Comparison of ENCODE assay signal across 10 cellular contexts in the genomic region with DNA sequence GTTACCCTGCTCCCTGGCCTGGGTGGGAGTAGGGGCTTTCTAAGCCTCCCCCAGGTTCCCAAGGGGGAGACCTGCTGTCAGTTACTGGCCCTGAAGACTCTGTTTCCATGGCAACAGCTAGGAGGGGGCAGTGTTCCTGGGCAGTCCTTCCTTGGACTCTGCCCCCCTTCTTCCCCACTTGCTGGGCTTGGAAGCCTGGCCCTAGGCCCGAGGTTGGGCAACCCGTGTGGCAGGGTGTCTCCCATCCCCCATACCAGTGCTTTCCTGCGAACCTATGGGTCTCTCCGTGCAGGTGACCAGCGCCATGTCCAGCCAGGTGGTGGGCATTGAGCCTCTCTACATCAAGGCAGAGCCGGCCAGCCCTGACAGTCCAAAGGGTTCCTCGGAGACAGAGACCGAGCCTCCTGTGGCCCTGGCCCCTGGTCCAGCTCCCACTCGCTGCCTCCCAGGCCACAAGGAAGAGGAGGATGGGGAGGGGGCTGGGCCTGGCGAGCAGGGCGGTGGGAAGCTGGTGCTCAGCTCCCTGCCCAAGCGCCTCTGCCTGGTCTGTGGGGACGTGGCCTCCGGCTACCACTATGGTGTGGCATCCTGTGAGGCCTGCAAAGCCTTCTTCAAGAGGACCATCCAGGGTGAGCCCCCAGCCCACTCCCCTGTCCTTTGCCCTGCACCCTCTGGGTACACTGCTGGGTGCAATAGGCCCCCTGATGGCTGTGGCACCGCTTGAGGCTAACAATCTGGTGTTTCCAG. TPM values are rescaled to one million over a fixed set of nuclear protein-coding genes. Genes with fewer than 3 reads are reported as not detected.
DNase-seq lines count a peak whose midpoint lies in the region; ATAC-seq and TF ChIP-seq lines count a peak whose summit lies in the region.
"Had no signal": no experiment of that assay in that cellular context is flagged by ENCODE, and none has a peak within 500 bp of the region (broad histone marks: within the 10 kb centered on the region; RNA-seq: fewer than 3 reads in every experiment).

No MANE protein-coding gene starts in this region.

- TF ChIP-seq CTCF in AG10803 (conservative IDR thresholded peaks at IDR 0.05; ENCODE audit: low read length), result no peak

- peaks cover 8% of the 10 kb centered on the region; the same call in 1 of the 2 replicates for H4K20me1 ChIP-seq in Karpas-422 (ENCODE audit: insufficient read depth, low read depth, low read length)

- H3K27ac Mint-ChIP-seq in naive B cell, result peak overlapping the region in 3 of 6 donors; percentile 21 to 89 (median 35)

- peak overlapping the region; percentile 47 to 100 (median 98) for H3K4me3 Mint-ChIP-seq in naive B cell

- H3K9me2 ChIP-seq in Karpas-422 (replicated peaks; ENCODE audit: insufficient read depth, low read length), result no peaks in the 10 kb centered on the region

- no peaks in the 10 kb centered on the region for H3K9me3 Mint-ChIP-seq in naive B cell

- H3K36me3 Mint-ChIP-seq in naive B cell, result no peaks in the 10 kb centered on the region

- H3K9ac ChIP-seq in Karpas-422 (ENCODE audit: low read length), result peak overlapping the region; percentile 85

- peaks cover 30% of the 10 kb centered on the region for H3K4me1 ChIP-seq in Karpas-422 (ENCODE audit: low read length)
- peaks cover 8% of the 10 kb centered on the region for H3K4me1 ChIP-seq in ectodermal cell (ENCODE audit: control insufficient read depth, insufficient read depth, low read length)

- peak; percentile 12 for DNase-seq in AG10803 (ENCODE audit: low read depth)
- no peak for DNase-seq in Karpas-422
- no peak for DNase-seq in naive B cell
- DNase-seq in HK-2 (ENCODE audit: unreplicated experiment), result no peak
- no peak for DNase-seq in cerebellar nuclear complex (lab: John Stamatoyannopoulos, UW)
- DNase-seq in occipital lobe (lab: John Stamatoyannopoulos, UW), result no peak
- DNase-seq: amniotic stem cell had no signal

- H3K79me2 ChIP-seq in Karpas-422 (ENCODE audit: low read length), result peaks cover 35% of the 10 kb centered on the region

- H3K4me3 ChIP-seq in AG10803 (ENCODE audit: low read length) (peak overlapping the region; percentile 75), Karpas-422 (ENCODE audit: low read length) (peak overlapping the region; percentile 77), ectodermal cell (ENCODE audit: insufficient read depth, low read depth, low read length) (peak overlapping the region; percentile 66)

- peak overlapping the region; percentile 45 for H3K27ac ChIP-seq in Karpas-422 (ENCODE audit: low read length)
- H3K27ac ChIP-seq in ectodermal cell (ENCODE audit: insufficient read depth, low read depth, low read length, poor library complexity, severe bottlenecking), result no peak overlapping the region

- no peak overlapping the region for H2AFZ ChIP-seq in Karpas-422 (ENCODE audit: low read length)

- no peaks in the 10 kb centered on the region for H3K9me3 ChIP-seq in Karpas-422 (ENCODE audit: low read length)
- no peaks in the 10 kb centered on the region for H3K9me3 ChIP-seq in ectodermal cell (ENCODE audit: control insufficient read depth, low read length)

- H3K27me3 Mint-ChIP-seq in naive B cell, result peaks cover 0 to 10% (median 5%) of the 10 kb centered on the region in 3 donors

- peak overlapping the region; percentile 82 for H3K4me2 ChIP-seq in Karpas-422 (ENCODE audit: low read depth, low read length, poor library complexity, severe bottlenecking)

- H3K4me1 Mint-ChIP-seq in naive B cell, result peaks cover 10 to 34% (median 30%) of the 10 kb centered on the region in 3 donors

- WGBS in ectodermal cell, 2 experiments, result 86 to 88% methylated on average over 15 of the region's 15 CpGs

- ATAC-seq in naive B cell (ENCODE audit: low read depth in 2 of 2) (no peak), GM18867 (IDR thresholded peaks at IDR 0.05; ENCODE audit: unreplicated experiment) (no peak)

- peaks cover 7% of the 10 kb centered on the region; the same call in 1 of the 2 replicates for H3K36me3 ChIP-seq in Karpas-422 (ENCODE audit: insufficient read depth, low read length)
- H3K36me3 ChIP-seq in ectodermal cell (ENCODE audit: control insufficient read depth, insufficient read depth, low read length), result no peaks in the 10 kb centered on the region

- H3K27me3 ChIP-seq in Karpas-422 (ENCODE audit: low read length) (no peaks in the 10 kb centered on the region), ectodermal cell (ENCODE audit: control insufficient read depth, insufficient read depth, low read length, poor library complexity, severe bottlenecking) (peaks cover 15% of the 10 kb centered on the region)

RNA-seq across cellular contexts. Expression of gene ESRRA, which starts 1.7 kb away (rescaled TPM):
- total RNA-seq in Karpas-422 (2014; rRNA removed; shearing (Covaris generic); ENCODE audit: low replicate concordance), result 16.0 and 33.9 TPM in 2 replicates
- 19.6 TPM for polyA plus RNA-seq in ectodermal cell (2013, experiment 1 of 4)
- 17.8 TPM for polyA plus RNA-seq in ectodermal cell (2013, experiment 2 of 4)
- polyA plus RNA-seq in ectodermal cell (2013, experiment 3 of 4), result 11.3 TPM
- 12.8 TPM for polyA plus RNA-seq in ectodermal cell (2013, experiment 4 of 4)
- 1 to 10 TPM; 3.4 to 8.5 (median 6.5) TPM for polyA plus RNA-seq in naive B cell (ENCODE audit: low read depth in 6 of 6)
- total RNA-seq in occipital lobe, result 14.2 TPM

RNA-seq across cellular contexts. Expression of gene CATSPERZ, which starts 6.9 kb away (rescaled TPM):
- not detected in 2 replicates for total RNA-seq in Karpas-422 (2014; rRNA removed; shearing (Covaris generic); ENCODE audit: low replicate concordance)
- not detected for polyA plus RNA-seq in ectodermal cell (2013, experiment 1 of 4)
- not detected for polyA plus RNA-seq in ectodermal cell (2013, experiment 2 of 4)
- polyA plus RNA-seq in ectodermal cell (2013, experiment 3 of 4), result 0.75 TPM
- not detected for polyA plus RNA-seq in ectodermal cell (2013, experiment 4 of 4)
- not detected for polyA plus RNA-seq in naive B cell (ENCODE audit: low read depth in 6 of 6)
- 1.7 TPM for total RNA-seq in occipital lobe
- total RNA-seq: ureter had no signal

RNA-seq across cellular contexts. Expression of gene TRMT112, which starts 10.3 kb away (rescaled TPM):
- 363 and 557 TPM in 2 replicates for total RNA-seq in Karpas-422 (2014; rRNA removed; shearing (Covaris generic); ENCODE audit: low replicate concordance)
- polyA plus RNA-seq in ectodermal cell (2013, experiment 1 of 4), result 226 TPM
- 227 TPM for polyA plus RNA-seq in ectodermal cell (2013, experiment 2 of 4)
- polyA plus RNA-seq in ectodermal cell (2013, experiment 3 of 4), result 201 TPM
- polyA plus RNA-seq in ectodermal cell (2013, experiment 4 of 4), result 231 TPM
- polyA plus RNA-seq in naive B cell (ENCODE audit: low read depth in 6 of 6), result 100 to 1,000 TPM; 445 to 606 (median 521) TPM
- 81.9 TPM for total RNA-seq in occipital lobe

RNA-seq across cellular contexts. Expression of gene PRDX5, which starts 10.9 kb away (rescaled TPM):
- 205 and 428 TPM in 2 replicates for total RNA-seq in Karpas-422 (2014; rRNA removed; shearing (Covaris generic); ENCODE audit: low replicate concordance)
- 200 TPM for polyA plus RNA-seq in ectodermal cell (2013, experiment 1 of 4)
- 190 TPM for polyA plus RNA-seq in ectodermal cell (2013, experiment 2 of 4)
- 130 TPM for polyA plus RNA-seq in ectodermal cell (2013, experiment 3 of 4)
- 144 TPM for polyA plus RNA-seq in ectodermal cell (2013, experiment 4 of 4)
- polyA plus RNA-seq in naive B cell (ENCODE audit: low read depth in 6 of 6), result 100 to 1,000 TPM; 229 to 385 (median 248) TPM
- total RNA-seq in occipital lobe, result 93.0 TPM

RNA-seq across cellular contexts. Expression of gene KCNK4, which starts 15.9 kb away (rescaled TPM):
- total RNA-seq in Karpas-422 (2014; rRNA removed; shearing (Covaris generic); ENCODE audit: low replicate concordance), result not detected in 2 replicates
- polyA plus RNA-seq in ectodermal cell (2013, experiment 1 of 4), result not detected
- polyA plus RNA-seq in ectodermal cell (2013, experiment 2 of 4), result 0.27 TPM
- polyA plus RNA-seq in ectodermal cell (2013, experiment 3 of 4), result 0.21 TPM
- 0.57 TPM for polyA plus RNA-seq in ectodermal cell (2013, experiment 4 of 4)
- polyA plus RNA-seq in naive B cell (ENCODE audit: low read depth in 6 of 6), result not detected
- 3.0 TPM for total RNA-seq in occipital lobe
- total RNA-seq: ureter had no signal
